ENCODE assay signal across 11 cellular contexts in genomic region chr1:47995306-47996050, GRCh38. TPM values are rescaled to one million over a fixed set of nuclear protein-coding genes. Genes with fewer than 3 reads are reported as not detected.
DNase-seq lines count a peak whose midpoint lies in the region; ATAC-seq, FAIRE-seq and TF ChIP-seq lines count a peak whose summit lies in the region.
"Had no signal": no experiment of that assay in that cellular context is flagged by ENCODE, and none has a peak within 500 bp of the region (broad histone marks: within the 10 kb centered on the region; RNA-seq: fewer than 3 reads in every experiment).

No MANE protein-coding gene starts in this region.

- peaks cover 50% of the 10 kb centered on the region for H3K27me3 Mint-ChIP-seq in CD8-positive, alpha-beta T cell (ENCODE audit: low read depth)
- H3K27me3 Mint-ChIP-seq in natural killer cell treated with Interleukin-12 subunit alpha and Interleukin-12 subunit beta and Interleukin-15 and Interleukin-18, amount 100 ng/mL, for 72 hours, result peaks cover 44 to 76% of the 10 kb centered on the region in 2 donors

- H3K27me3 ChIP-seq in CD8-positive, alpha-beta T cell (ENCODE audit: insufficient read depth, low read length), result peaks cover 17% of the 10 kb centered on the region
- peaks cover 36% of the 10 kb centered on the region for H3K27me3 ChIP-seq in NT2/D1 (ENCODE audit: insufficient read depth, insufficient read length)

- peaks cover 7% of the 10 kb centered on the region for H3K4me1 Mint-ChIP-seq in CD8-positive, alpha-beta T cell (ENCODE audit: low read depth)
- H3K4me1 Mint-ChIP-seq in natural killer cell treated with Interleukin-12 subunit alpha and Interleukin-12 subunit beta and Interleukin-15 and Interleukin-18, amount 100 ng/mL, for 72 hours (ENCODE audit: low read depth in 2 of 2), result peaks cover 6 to 8% of the 10 kb centered on the region in 2 donors

- no peaks in the 10 kb centered on the region for H3K36me3 ChIP-seq in CD8-positive, alpha-beta T cell (ENCODE audit: insufficient read depth, low read length)
- H3K36me3 ChIP-seq in NT2/D1 (ENCODE audit: insufficient read depth, insufficient read length, low read length), result peaks cover 38% of the 10 kb centered on the region

- no peak for DNase-seq in CD8-positive, alpha-beta T cell
- DNase-seq in NT2/D1 (ENCODE audit: low read depth, low spot score) (no peak), epithelial cell of prostate (ENCODE audit: low read depth, low spot score) (no peak), RCC 7860 (ENCODE audit: low spot score) (no peak), GM19239 (ENCODE audit: insufficient read length, low spot score) (no peak), OCI-M1 (lab: John Stamatoyannopoulos, UW) (no peak), AG20443 (ENCODE audit: low spot score) (no peak)
- DNase-seq in natural killer cell treated with Interleukin-12 subunit alpha and Interleukin-12 subunit beta and Interleukin-15 and Interleukin-18, amount 100 ng/mL, for 72 hours (ENCODE audit: low spot score), result no peak
- DNase-seq: KBM-7 had no signal

- H3K4me3 ChIP-seq in CD8-positive, alpha-beta T cell (ENCODE audit: low read depth, low read length), result no peak overlapping the region
- H3K4me3 ChIP-seq in NT2/D1 (ENCODE audit: insufficient read length, low read depth), result peak overlapping the region; percentile 76

- no peaks in the 10 kb centered on the region for H3K4me1 ChIP-seq in CD8-positive, alpha-beta T cell (ENCODE audit: insufficient read depth, low read length)
- H3K4me1 ChIP-seq in NT2/D1 (ENCODE audit: insufficient read depth, insufficient read length), result peaks cover 10% of the 10 kb centered on the region

- no peak for FAIRE-seq in RCC 7860 (lab: Jason Lieb, UNC)
- FAIRE-seq in GM19239 (lab: Jason Lieb, UNC), result no peak
- FAIRE-seq: colon had no signal

- TF ChIP-seq CTCF in CD8-positive, alpha-beta T cell (IDR thresholded peaks at IDR 0.05), result no peak

- H3K9me3 Mint-ChIP-seq in CD8-positive, alpha-beta T cell, result no peaks in the 10 kb centered on the region
- H3K9me3 Mint-ChIP-seq in natural killer cell treated with Interleukin-12 subunit alpha and Interleukin-12 subunit beta and Interleukin-15 and Interleukin-18, amount 100 ng/mL, for 72 hours, result no peaks in the 10 kb centered on the region

- H3K9me3 ChIP-seq in CD8-positive, alpha-beta T cell (ENCODE audit: low read length), result no peaks in the 10 kb centered on the region
- H3K9me3 ChIP-seq in NT2/D1 (ENCODE audit: insufficient read depth, low read length), result no peaks in the 10 kb centered on the region

- CTCF ChIA-PET in CD8-positive, alpha-beta T cell (lab: Charles Lee), result interaction anchor here (0.6 to 1.4 kb wide), 3 partner anchors 9 to 226 kb away, joined by 3 to 4 read pairs (median 3); no protein-coding TSS in a partner anchor

- no peaks in the 10 kb centered on the region for H3K36me3 Mint-ChIP-seq in CD8-positive, alpha-beta T cell
- H3K36me3 Mint-ChIP-seq in natural killer cell treated with Interleukin-12 subunit alpha and Interleukin-12 subunit beta and Interleukin-15 and Interleukin-18, amount 100 ng/mL, for 72 hours, result no peaks in the 10 kb centered on the region

- H3K9ac ChIP-seq in NT2/D1 (ENCODE audit: insufficient read length, low read depth), result peak overlapping the region; percentile 87

- no peak overlapping the region for H3K27ac ChIP-seq in CD8-positive, alpha-beta T cell (ENCODE audit: low read depth, low read length)
- peak overlapping the region; percentile 9 for H3K27ac ChIP-seq in epithelial cell of prostate
- H3K27ac ChIP-seq: C4-2B had no signal

- no peak overlapping the region for H3K27ac Mint-ChIP-seq in CD8-positive, alpha-beta T cell
- no peak overlapping the region for H3K27ac Mint-ChIP-seq in natural killer cell treated with Interleukin-12 subunit alpha and Interleukin-12 subunit beta and Interleukin-15 and Interleukin-18, amount 100 ng/mL, for 72 hours

- peak overlapping the region; percentile 66 for H3K4me3 Mint-ChIP-seq in CD8-positive, alpha-beta T cell
- H3K4me3 Mint-ChIP-seq in natural killer cell treated with Interleukin-12 subunit alpha and Interleukin-12 subunit beta and Interleukin-15 and Interleukin-18, amount 100 ng/mL, for 72 hours, result peak overlapping the region; percentile 77

- ATAC-seq in CD8-positive, alpha-beta T cell, result no peak
- no peak for ATAC-seq in natural killer cell treated with Interleukin-12 subunit alpha and Interleukin-12 subunit beta and Interleukin-15 and Interleukin-18, amount 100 ng/mL, for 72 hours

- POLR2A ChIA-PET in CD8-positive, alpha-beta T cell (lab: Charles Lee), result no interaction called here

- intact Hi-C loops in CD8-positive, alpha-beta T cell (cut with DNase I, micrococcal nuclease), result no loop called here

RNA-seq across cellular contexts. Expression of gene TRABD2B, which starts 1.7 kb away (rescaled TPM):
- not detected for total RNA-seq in CD8-positive, alpha-beta T cell
- total RNA-seq in natural killer cell treated with Interleukin-12 subunit alpha and Interleukin-12 subunit beta and Interleukin-15 and Interleukin-18, amount 100 ng/mL, for 72 hours, result not detected
